ENCODE assay signal across 12 cellular contexts in genomic region chr18:41992066-41992465, GRCh38. TPM values are rescaled to one million over a fixed set of nuclear protein-coding genes. Genes with fewer than 3 reads are reported as not detected.
A peak's percentile ranks its signal among the peaks of the same experiment; 100 is the strongest.
DNase-seq lines count a peak whose midpoint lies in the region; ATAC-seq and TF ChIP-seq lines count a peak whose summit lies in the region.
"Had no signal": no experiment of that assay in that cellular context is flagged by ENCODE, and none has a peak within 500 bp of the region (broad histone marks: within the 10 kb centered on the region; RNA-seq: fewer than 3 reads in every experiment).

No MANE protein-coding gene starts in this region.

- H4K91ac ChIP-seq in mesenchymal stem cell (ENCODE audit: low read length): no peak overlapping the region

- H3K27ac ChIP-seq in mesenchymal stem cell (ENCODE audit: low read length, poor library complexity, severe bottlenecking): peak overlapping the region; percentile 46
- H3K27ac ChIP-seq: thoracic aorta had no signal

- no peak overlapping the region for H3K4me2 ChIP-seq in mesenchymal stem cell (ENCODE audit: low read length, poor library complexity, severe bottlenecking)

- H3K18ac ChIP-seq in mesenchymal stem cell (ENCODE audit: low read depth in 1 of 2, low read length in 2 of 2): no peak overlapping the region

- H3K9me3 ChIP-seq in mesenchymal stem cell (ENCODE audit: control insufficient read depth, low read length): no peaks in the 10 kb centered on the region
- H3K9me3 ChIP-seq: thoracic aorta had no signal

- H3K4ac ChIP-seq in mesenchymal stem cell (ENCODE audit: low read depth in 1 of 2, low read length in 2 of 2): no peak overlapping the region

- H3K23ac ChIP-seq in mesenchymal stem cell (ENCODE audit: low read length in 2 of 2): no peak overlapping the region

- no peak overlapping the region for H3K14ac ChIP-seq in mesenchymal stem cell (ENCODE audit: low read length in 2 of 2)

- no peaks in the 10 kb centered on the region for H3K4me1 Mint-ChIP-seq in nephron progenitor cell

- H3K4me3 Mint-ChIP-seq in nephron progenitor cell: no peak overlapping the region

- H3K79me1 ChIP-seq in mesenchymal stem cell (replicated peaks; ENCODE audit: low read length, poor library complexity, severe bottlenecking): peaks cover 4% of the 10 kb centered on the region

- no peaks in the 10 kb centered on the region for H3K27me3 ChIP-seq in mesenchymal stem cell (ENCODE audit: control insufficient read depth in 1 of 2, insufficient read depth in 1 of 2, low read length in 2 of 2)

- peaks cover 1% of the 10 kb centered on the region for H3K4me1 ChIP-seq in mesenchymal stem cell (ENCODE audit: control insufficient read depth, insufficient read depth, low read depth, low read length)

- H2BK15ac ChIP-seq in mesenchymal stem cell (ENCODE audit: low read depth, poor library complexity, severe bottlenecking): no peak overlapping the region

- no peak overlapping the region for H2BK5ac ChIP-seq in mesenchymal stem cell (ENCODE audit: low read depth, low read length, poor library complexity, severe bottlenecking)

- H2BK120ac ChIP-seq in mesenchymal stem cell (ENCODE audit: low read depth, low read length): no peak overlapping the region

- 55% methylated on average over 2 of the region's 2 CpGs for WGBS in mesenchymal stem cell

- no peak overlapping the region for H2AFZ ChIP-seq in mesenchymal stem cell (ENCODE audit: low read depth, low read length)

- no peak overlapping the region for H3K4me3 ChIP-seq in mesenchymal stem cell (ENCODE audit: insufficient read depth in 1 of 2, low read depth in 1 of 2, low read length in 2 of 2)
- H3K4me3 ChIP-seq: thoracic aorta had no signal

- H3K27ac Mint-ChIP-seq in nephron progenitor cell: no peak overlapping the region

- H4K8ac ChIP-seq in mesenchymal stem cell (ENCODE audit: low read length): no peak overlapping the region

- no peak for TF ChIP-seq CTCF in nephron progenitor cell (IDR thresholded peaks at IDR 0.05)

- H2BK12ac ChIP-seq in mesenchymal stem cell (ENCODE audit: low read length in 2 of 2): no peak overlapping the region

- no peak overlapping the region for H2AK5ac ChIP-seq in mesenchymal stem cell (ENCODE audit: low read length, severe bottlenecking)

- no peak overlapping the region for H3K9ac ChIP-seq in mesenchymal stem cell (ENCODE audit: low read length)

- peaks cover 44% of the 10 kb centered on the region for H3K36me3 Mint-ChIP-seq in nephron progenitor cell (ENCODE audit: low read depth)

- no peaks in the 10 kb centered on the region for H3K9me3 Mint-ChIP-seq in nephron progenitor cell

- ATAC-seq in GM19043 (IDR thresholded peaks at IDR 0.05; ENCODE audit: low read depth, unreplicated experiment) (peak; percentile 58), HG02759 (IDR thresholded peaks at IDR 0.05; ENCODE audit: unreplicated experiment) (peak; percentile 73)

- H3K36me3 ChIP-seq in mesenchymal stem cell (ENCODE audit: control insufficient read depth in 1 of 2, insufficient read depth in 2 of 2, low read depth in 1 of 2, low read length in 2 of 2): peaks cover 0 to 80% of the 10 kb centered on the region in 2 experiments

- H3K27me3 Mint-ChIP-seq in nephron progenitor cell (ENCODE audit: low read depth, poor library complexity): no peaks in the 10 kb centered on the region

- DNase-seq in KBM-7: peak; percentile 24
- peak; percentile 2 for DNase-seq in mesenchymal stem cell
- DNase-seq in cerebellar nuclear complex (lab: John Stamatoyannopoulos, UW): no peak
- DNase-seq in GF-D8 (lab: John Stamatoyannopoulos, UW): no peak
- no peak for DNase-seq in stimulated activated CD4-positive, alpha-beta T cell treated with anti-CD3 and anti-CD28 coated beads, Interleukin-4, amount 100 ng/mL, for 1 hour
- no peak for DNase-seq in nephron progenitor cell
- DNase-seq: activated CD8-positive, alpha-beta memory T cell treated with anti-CD3 and anti-CD28 coated beads for 24 hours; head of caudate nucleus; SIG-M5 had no signal

- in situ Hi-C loops in KBM-7 (cut with MboI; ENCODE audit: low pct_unique_long_range_greater_than_20kb, low sequenced_read_pairs): no loop called here

RNA-seq across cellular contexts. Expression of gene PIK3C3, which starts 37.0 kb away (rescaled TPM):
- polyA plus RNA-seq in mesenchymal stem cell (2013, experiment 1 of 2): 32.1 TPM
- 34.8 TPM for polyA plus RNA-seq in mesenchymal stem cell (2013, experiment 2 of 2)

Comparison
In these comparisons a context has a peak if more than half of its experiments do, and no peak if none do; other contexts are left out.
1. DNase-seq: peak in KBM-7 (single experiment) and mesenchymal stem cell (single experiment); none in cerebellar nuclear complex (0 of 2), GF-D8 (single experiment), stimulated activated CD4-positive, alpha-beta T cell treated with anti-CD3 and anti-CD28 coated beads, Interleukin-4, amount 100 ng/mL, for 1 hour (single experiment) and nephron progenitor cell (single experiment).